ENCODE assay signal across 22 cellular contexts in genomic region chr17:82924214-82924613, GRCh38.
"Had no signal": no experiment of that assay in that cellular context is flagged by ENCODE, and none has a peak within 500 bp of the region (broad histone marks: within the 10 kb centered on the region; RNA-seq: fewer than 3 reads in every experiment).

No MANE protein-coding gene starts in this region.

- H3K27me3 ChIP-seq: dorsolateral prefrontal cortex, esophagus muscularis mucosa, gastrocnemius medialis, left lung, pancreas, right lobe of liver, tibial artery, upper lobe of right lung, vagina had no signal

- H3K36me3 Mint-ChIP-seq: natural killer cell treated with Interleukin-12 subunit alpha and Interleukin-12 subunit beta and Interleukin-15 and Interleukin-18, amount 100 ng/mL, for 72 hours had no signal

- H3K4me1 ChIP-seq: esophagus muscularis mucosa, left lung, right lobe of liver, tibial artery, upper lobe of right lung, vagina had no signal

- H3K27ac ChIP-seq: dorsolateral prefrontal cortex, epithelial cell of prostate, esophagus muscularis mucosa, left lung, pancreas, right lobe of liver, tibial artery, upper lobe of right lung, vagina had no signal

- H3K4me3 ChIP-seq: dorsolateral prefrontal cortex, esophagus muscularis mucosa, gastrocnemius medialis, left lung, lung, pancreas, right lobe of liver, tibial artery, upper lobe of right lung, vagina had no signal

- H3K4me3 Mint-ChIP-seq: immature natural killer cell; natural killer cell treated with Interleukin-12 subunit alpha and Interleukin-12 subunit beta and Interleukin-15 and Interleukin-18, amount 100 ng/mL, for 72 hours had no signal

- DNase-seq: cortex of kidney; effector memory CD4-positive, alpha-beta T cell; immature natural killer cell; mesenchymal stem cell; midbrain; occipital lobe; retina; stimulated activated CD4-positive, alpha-beta T cell treated with anti-CD3 and anti-CD28 coated beads, Interleukin-2, amount 100 ng/mL, for 24 hours; stimulated activated naive CD4-positive, alpha-beta T cell; tibial artery; upper lobe of right lung had no signal

- H3K9me3 ChIP-seq: esophagus muscularis mucosa, gastrocnemius medialis, left lung, pancreas, right lobe of liver, tibial artery, upper lobe of right lung, vagina had no signal

- H3K27ac Mint-ChIP-seq: natural killer cell treated with Interleukin-12 subunit alpha and Interleukin-12 subunit beta and Interleukin-15 and Interleukin-18, amount 100 ng/mL, for 72 hours; progenitor cell of endocrine pancreas had no signal

- H3K27me3 Mint-ChIP-seq: natural killer cell treated with Interleukin-12 subunit alpha and Interleukin-12 subunit beta and Interleukin-15 and Interleukin-18, amount 100 ng/mL, for 72 hours; progenitor cell of endocrine pancreas had no signal

- ATAC-seq: left lung; natural killer cell treated with Interleukin-12 subunit alpha and Interleukin-12 subunit beta and Interleukin-15 and Interleukin-18, amount 100 ng/mL, for 72 hours; pancreas; right lobe of liver; upper lobe of right lung had no signal

- H3K9me3 Mint-ChIP-seq: immature natural killer cell; natural killer cell treated with Interleukin-12 subunit alpha and Interleukin-12 subunit beta and Interleukin-15 and Interleukin-18, amount 100 ng/mL, for 72 hours had no signal
